8 cellular contexts compared by ENCODE assay signal in the genomic region with DNA sequence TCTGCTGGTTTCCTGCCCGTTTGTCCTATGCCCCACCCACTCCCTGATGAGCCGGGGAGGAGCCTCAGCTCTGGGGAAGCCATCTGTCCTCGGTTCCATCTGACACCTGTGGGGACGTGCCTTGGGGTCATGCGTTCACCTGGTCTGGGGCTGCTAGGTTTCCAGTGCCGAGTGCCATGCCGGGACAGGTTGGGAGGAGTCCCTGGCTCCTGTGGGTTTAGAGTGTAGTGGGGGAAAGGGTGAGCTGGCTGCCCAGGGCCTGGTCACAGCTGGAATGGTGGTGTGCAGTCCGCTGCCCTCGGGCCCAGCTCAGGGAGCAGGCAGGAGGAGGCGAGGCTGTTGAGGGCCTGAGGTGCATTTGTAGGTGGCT. TPM values are rescaled to one million over a fixed set of nuclear protein-coding genes. Genes with fewer than 3 reads are reported as not detected.
A peak's percentile ranks its signal among the peaks of the same experiment; 100 is the strongest.
DNase-seq lines count a peak whose midpoint lies in the region; TF ChIP-seq lines count a peak whose summit lies in the region.

No MANE protein-coding gene starts in this region.

- peaks cover 22% of the 10 kb centered on the region for H3K36me3 Mint-ChIP-seq in T-helper 2 cell treated with Interferon-gamma antibody and Interleukin-4, amounts not matched to agents 5 μg/mL and 100 μg/mL, for 36 hours (ENCODE audit: low read depth)
- H3K36me3 Mint-ChIP-seq in nephron (ENCODE audit: low read depth), result peaks cover 4% of the 10 kb centered on the region

- peak overlapping the region; percentile 93 for H3K27ac Mint-ChIP-seq in T-helper 2 cell treated with Interferon-gamma antibody and Interleukin-4, amounts not matched to agents 5 μg/mL and 100 μg/mL, for 36 hours
- peak overlapping the region; percentile 34 to 87 (median 39) for H3K27ac Mint-ChIP-seq in nephron

- no peak for TF ChIP-seq CTCF in nephron (IDR thresholded peaks at IDR 0.05; ENCODE audit: unreplicated experiment in 3 of 3)

- no peaks in the 10 kb centered on the region for H3K9me3 ChIP-seq in effector memory CD4-positive, alpha-beta T cell (ENCODE audit: control insufficient read depth, low read length)

- peaks cover 2% of the 10 kb centered on the region for H3K36me3 ChIP-seq in effector memory CD4-positive, alpha-beta T cell (ENCODE audit: control insufficient read depth, insufficient read depth, low read length)

- H3K4me1 Mint-ChIP-seq in T-helper 2 cell treated with Interferon-gamma antibody and Interleukin-4, amounts not matched to agents 5 μg/mL and 100 μg/mL, for 36 hours (ENCODE audit: low read depth), result peaks cover 34% of the 10 kb centered on the region
- H3K4me1 Mint-ChIP-seq in nephron, result peaks cover 52% of the 10 kb centered on the region

- H3K27me3 ChIP-seq in effector memory CD4-positive, alpha-beta T cell (replicated peaks; ENCODE audit: control insufficient read depth, insufficient read depth, low read length, poor library complexity, severe bottlenecking), result no peaks in the 10 kb centered on the region

- H3K27me3 Mint-ChIP-seq in T-helper 2 cell treated with Interferon-gamma antibody and Interleukin-4, amounts not matched to agents 5 μg/mL and 100 μg/mL, for 36 hours (ENCODE audit: low read depth), result no peaks in the 10 kb centered on the region
- H3K27me3 Mint-ChIP-seq in nephron (ENCODE audit: low read depth), result no peaks in the 10 kb centered on the region

- peak overlapping the region; percentile 97 for H3K4me3 Mint-ChIP-seq in T-helper 2 cell treated with Interferon-gamma antibody and Interleukin-4, amounts not matched to agents 5 μg/mL and 100 μg/mL, for 36 hours
- H3K4me3 Mint-ChIP-seq in nephron, result peak overlapping the region; percentile 96 to 100 (median 99)

- intact Hi-C loops in posterior vena cava (cut with DNase I), result no loop called here

- no peaks in the 10 kb centered on the region for H3K9me3 Mint-ChIP-seq in T-helper 2 cell treated with Interferon-gamma antibody and Interleukin-4, amounts not matched to agents 5 μg/mL and 100 μg/mL, for 36 hours
- H3K9me3 Mint-ChIP-seq in nephron, result no peaks in the 10 kb centered on the region

- DNase-seq in stimulated activated CD4-positive, alpha-beta T cell treated with anti-CD3 and anti-CD28 coated beads, Interleukin-15, amount 100 ng/mL, for 24 hours, result peak; percentile 62
- no peak for DNase-seq in stimulated activated CD4-positive, alpha-beta T cell treated with anti-CD3 and anti-CD28 coated beads, Interleukin-2, amount 100 ng/mL, for 48 hours
- DNase-seq in T-helper 2 cell treated with Interferon-gamma antibody and Interleukin-4, amounts not matched to agents 5 μg/mL and 100 μg/mL, for 36 hours (ENCODE audit: low spot score), result no peak
- no peak for DNase-seq in effector memory CD4-positive, alpha-beta T cell
- DNase-seq in posterior vena cava (ENCODE audit: low spot score) (no peak), Kasumi-1 (lab: John Stamatoyannopoulos, UW) (no peak), mesenteric fat pad (ENCODE audit: low spot score) (no peak)

- H3K4me1 ChIP-seq in effector memory CD4-positive, alpha-beta T cell (ENCODE audit: control insufficient read depth, insufficient read depth, low read length, poor library complexity, severe bottlenecking), result peaks cover 22% of the 10 kb centered on the region

- peak overlapping the region; percentile 59 for H3K4me3 ChIP-seq in effector memory CD4-positive, alpha-beta T cell (ENCODE audit: insufficient read depth, low read depth, low read length, poor library complexity, severe bottlenecking)

- no peak overlapping the region for H3K27ac ChIP-seq in effector memory CD4-positive, alpha-beta T cell (ENCODE audit: insufficient read depth, low read length, poor library complexity, severe bottlenecking)

RNA-seq across cellular contexts. Expression of gene KDM4B, which starts 2.5 kb away (rescaled TPM):
- total RNA-seq in posterior vena cava (10 to 100 TPM; 31.0 to 31.4 TPM), mesenteric fat pad (46.1 TPM)
